18 cellular contexts compared by ENCODE assay signal in the genomic region with DNA sequence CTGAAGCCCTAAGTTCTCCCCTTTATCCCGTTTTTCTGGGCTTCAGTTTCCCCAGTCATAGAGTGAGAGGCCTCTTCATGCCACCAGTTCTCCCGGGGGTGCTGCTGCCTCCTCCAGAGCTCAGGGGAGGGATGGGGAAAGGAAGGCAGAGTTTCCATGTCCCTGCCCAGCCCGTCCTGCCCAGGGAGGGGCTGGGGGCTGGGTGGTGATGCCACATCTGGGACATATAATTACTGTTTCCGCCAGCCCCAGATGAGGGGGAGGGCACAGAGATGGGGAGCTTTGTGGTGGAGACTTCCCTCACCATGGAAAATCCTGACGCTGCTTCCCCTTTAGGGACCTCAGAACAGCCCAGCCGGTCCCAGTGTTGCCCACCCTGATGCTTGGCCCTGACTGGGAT. TPM values are rescaled to one million over a fixed set of nuclear protein-coding genes. Genes with fewer than 3 reads are reported as not detected.
A peak's percentile ranks its signal among the peaks of the same experiment; 100 is the strongest.
DNase-seq lines count a peak whose midpoint lies in the region; ATAC-seq and TF ChIP-seq lines count a peak whose summit lies in the region.
"Had no signal": no experiment of that assay in that cellular context is flagged by ENCODE, and none has a peak within 500 bp of the region (broad histone marks: within the 10 kb centered on the region; RNA-seq: fewer than 3 reads in every experiment).

No MANE protein-coding gene starts in this region.

- H3K27ac ChIP-seq in heart left ventricle (peak overlapping the region; percentile 7 to 94 (median 82)), muscle layer of duodenum (ENCODE audit: low read length) (peak overlapping the region; percentile 1), transverse colon (peak overlapping the region in 3 of 4 donors; percentile 59 to 87 (median 72))

- TF ChIP-seq EP300 in transverse colon (IDR thresholded peaks at IDR 0.05; ENCODE audit: low read depth), result no peak

- WGBS in heart left ventricle, 4 donors, result 41 to 51% (median 46%) methylated on average over 5 to 6 of the region's 6 CpGs
- WGBS in transverse colon (ENCODE audit: low coverage in 1 of 2), 2 donors, result 61% methylated on average over 6 of the region's 6 CpGs; no CpG with 5 or more reads in 1 of the 2 donors

- no peaks in the 10 kb centered on the region for H3K9me3 ChIP-seq in heart left ventricle
- no peaks in the 10 kb centered on the region for H3K9me3 ChIP-seq in muscle layer of duodenum (ENCODE audit: control insufficient read depth in 1 of 2, low read length in 2 of 2)
- no peaks in the 10 kb centered on the region for H3K9me3 ChIP-seq in transverse colon
- H3K9me3 ChIP-seq: SJCRH30 had no signal

- intact Hi-C loops in heart left ventricle (cut with DNase I) (loop anchor here in 3 of 10 donors (5.0 to 10.0 kb wide), 2 partner anchors 98 to 101 kb away; no protein-coding TSS in a partner anchor), transverse colon (cut with DNase I; ENCODE audit: low total_unique reads) (loop anchor here (10.0 kb wide), 1 partner anchor 111 kb away; no protein-coding TSS in a partner anchor)

- in situ Hi-C loops in transverse colon (cut with MboI; ENCODE audit: low pct_ligation_motif_present in 1 of 4, low pct_unique_long_range_greater_than_20kb in 1 of 4, low sequenced_read_pairs in 3 of 4), result no loop called here

- no peaks in the 10 kb centered on the region for H3K27me3 ChIP-seq in heart left ventricle
- no peaks in the 10 kb centered on the region for H3K27me3 ChIP-seq in muscle layer of duodenum (ENCODE audit: low read depth, low read length)
- H3K27me3 ChIP-seq in transverse colon, result no peaks in the 10 kb centered on the region
- H3K27me3 ChIP-seq: SJCRH30 had no signal

- TF ChIP-seq POLR2A in heart left ventricle (IDR thresholded peaks at IDR 0.05) (no peak), transverse colon (IDR thresholded peaks at IDR 0.05) (no peak)

- H3K4me1 ChIP-seq in heart left ventricle, result peaks cover 12 to 100% (median 77%) of the 10 kb centered on the region in 12 donors
- peaks cover 12 to 57% of the 10 kb centered on the region in 2 donors for H3K4me1 ChIP-seq in muscle layer of duodenum (ENCODE audit: control insufficient read depth in 1 of 2, insufficient read depth in 2 of 2, low read length in 2 of 2)
- H3K4me1 ChIP-seq in transverse colon, result peaks cover 14 to 58% (median 43%) of the 10 kb centered on the region in 4 donors

- ATAC-seq in heart left ventricle (no peak), SK-N-SH treated with all-trans-retinoic acid at 6 μM for 48 hours (no peak), HG03520 (IDR thresholded peaks at IDR 0.05; ENCODE audit: unreplicated experiment) (no peak)
- ATAC-seq: activated T-cell treated with anti-CD3 and anti-CD28 coated beads, Interleukin-2, amount 50 U/mL, for 72 hours; stimulated activated naive B cell treated with anti-CD40 and anti-IgM and Interleukin-4, amounts not matched to agents 10 μg/mL and 1 μg/mL and 100 μg/mL, for 72 hours had no signal

- H3K4me3 ChIP-seq in heart left ventricle, result peak overlapping the region in 11 of 12 donors; percentile 12 to 82 (median 63)
- H3K4me3 ChIP-seq in muscle layer of duodenum (ENCODE audit: low read depth in 1 of 2, low read length in 2 of 2), result peak overlapping the region in 1 of 2 donors; percentile 61
- no peak overlapping the region for H3K4me3 ChIP-seq in transverse colon

- H3K36me3 ChIP-seq in heart left ventricle (no peaks in the 10 kb centered on the region), muscle layer of duodenum (ENCODE audit: control insufficient read depth in 1 of 2, insufficient read depth in 2 of 2, low read length in 2 of 2) (no peaks in the 10 kb centered on the region), transverse colon (no peaks in the 10 kb centered on the region)
- H3K36me3 ChIP-seq: SJCRH30 had no signal

- DNase-seq in UCSD-AML1 (lab: John Stamatoyannopoulos, UW; ENCODE audit: unreplicated experiment) (peak; percentile 10), heart left ventricle (peak in 2 of 5 donors; percentile 21 to 40), transverse colon (no peak), COLO829 (ENCODE audit: low spot score) (no peak)
- no peak for DNase-seq in effector CD4-positive, alpha-beta T cell
- DNase-seq: activated CD4-positive, CD25-positive, alpha-beta regulatory T cell treated with anti-CD3 and anti-CD28 coated beads, Interleukin-2, amount 50 U/mL, for 72 hours; activated CD8-positive, alpha-beta memory T cell treated with anti-CD3 and anti-CD28 coated beads for 24 hours; activated T-cell treated with anti-CD3 and anti-CD28 coated beads, Interleukin-2, amount 50 U/mL, for 72 hours; H7; NCI-H1105 treated with DMSO at 0.1 percent for 48 hours; NCI-H526; SJCRH30; stimulated activated naive B cell treated with anti-CD40 and anti-IgM and Interleukin-4, amounts not matched to agents 10 μg/mL and 1 μg/mL and 100 μg/mL, for 72 hours had no signal

- no peak for TF ChIP-seq CTCF in heart left ventricle (IDR thresholded peaks at IDR 0.05)
- TF ChIP-seq CTCF in transverse colon (IDR thresholded peaks at IDR 0.05), result no peak

TF ChIP-seq in SK-N-SH treated with all-trans-retinoic acid at 6 μM for 48 hours, 23 proteins besides CTCF, POLR2A, EP300 and RAD21 (continues in another document):
- TF ChIP-seq TOX (CRISPR knock-in tag; IDR thresholded peaks at IDR 0.05; ENCODE audit: borderline replicate concordance), result no peak
- TF ChIP-seq CREB5 (CRISPR knock-in tag; IDR thresholded peaks at IDR 0.05; ENCODE audit: low read depth), result no peak
- no peak for TF ChIP-seq TSHZ2 (CRISPR knock-in tag; IDR thresholded peaks at IDR 0.05)
- no peak for TF ChIP-seq ZFP3 (CRISPR knock-in tag; IDR thresholded peaks at IDR 0.05)
- no peak for TF ChIP-seq ZNF565 (CRISPR knock-in tag; conservative IDR thresholded peaks at IDR 0.05; ENCODE audit: low read depth)
- no peak for TF ChIP-seq ISL1 (CRISPR knock-in tag; IDR thresholded peaks at IDR 0.05)
- no peak for TF ChIP-seq CSRNP3 (CRISPR knock-in tag; IDR thresholded peaks at IDR 0.05)
- TF ChIP-seq ZNF8 (CRISPR knock-in tag; IDR thresholded peaks at IDR 0.05), result no peak
- TF ChIP-seq SNAI2 (CRISPR knock-in tag; IDR thresholded peaks at IDR 0.05), result no peak

RNA-seq across cellular contexts. Expression of gene AQP1, which starts 4.1 kb away (rescaled TPM):
- total RNA-seq in heart left ventricle (100 to 1,000 TPM; 113 to 420 (median 206) TPM), transverse colon (10 to 100 TPM; 21.3 to 98.3 (median 28.4) TPM)
- polyA plus RNA-seq in heart left ventricle, result 100 to 1,000 TPM; 220 to 256 TPM
- total RNA-seq: H7 had no signal

RNA-seq across cellular contexts. Expression of gene GHRHR, which starts 48.0 kb away (rescaled TPM):
- not detected for total RNA-seq in heart left ventricle
- polyA plus RNA-seq in heart left ventricle, result not detected
- total RNA-seq in transverse colon, result not detected
- total RNA-seq: activated T-cell treated with anti-CD3 and anti-CD28 coated beads, Interleukin-2, amount 50 U/mL, for 72 hours; dermis microvascular lymphatic vessel endothelial cell; pulmonary artery endothelial cell; SJCRH30 had no signal

Comparison
In these comparisons a context has a peak if more than half of its experiments do, and no peak if none do; other contexts are left out.
1. H3K27ac ChIP-seq: peak in every context shown above with its lines; median percentile 82 in heart left ventricle; 72 in transverse colon; 1 in muscle layer of duodenum.
2. H3K4me3 ChIP-seq: peak in heart left ventricle (11 of 12); none in transverse colon (0 of 4).